9 cellular contexts compared by ENCODE assay signal in genomic region chr4:10114147-10114546, GRCh38. TPM values are rescaled to one million over a fixed set of nuclear protein-coding genes. Genes with fewer than 3 reads are reported as not detected.
A peak's percentile ranks its signal among the peaks of the same experiment; 100 is the strongest.
DNase-seq lines count a peak whose midpoint lies in the region; ATAC-seq and TF ChIP-seq lines count a peak whose summit lies in the region.
"Had no signal": no experiment of that assay in that cellular context is flagged by ENCODE, and none has a peak within 500 bp of the region (broad histone marks: within the 10 kb centered on the region; RNA-seq: fewer than 3 reads in every experiment).

No MANE protein-coding gene starts in this region.

- peaks cover 0 to 22% (median 2%) of the 10 kb centered on the region in 4 donors for H3K36me3 ChIP-seq in transverse colon

- TF ChIP-seq CTCF in mesothelial cell of epicardium (IDR thresholded peaks at IDR 0.05; ENCODE audit: unreplicated experiment) (no peak), transverse colon (IDR thresholded peaks at IDR 0.05) (no peak)

- no peaks in the 10 kb centered on the region for H3K27me3 Mint-ChIP-seq in activated naive CD4-positive, alpha-beta T cell treated with anti-CD3 and anti-CD28 coated beads, Interleukin-2, amount 50 U/mL, for 24 hours
- H3K27me3 Mint-ChIP-seq in activated naive CD8-positive, alpha-beta T cell, result no peaks in the 10 kb centered on the region
- no peaks in the 10 kb centered on the region for H3K27me3 Mint-ChIP-seq in mesothelial cell of epicardium (ENCODE audit: low read depth)

- no peak overlapping the region for H3K4me3 ChIP-seq in transverse colon

- peak overlapping the region; percentile 70 for H3K4me3 Mint-ChIP-seq in activated naive CD4-positive, alpha-beta T cell treated with anti-CD3 and anti-CD28 coated beads, Interleukin-2, amount 50 U/mL, for 24 hours
- peak overlapping the region; percentile 94 for H3K4me3 Mint-ChIP-seq in activated naive CD8-positive, alpha-beta T cell
- peak overlapping the region; percentile 36 for H3K4me3 Mint-ChIP-seq in mesothelial cell of epicardium

- peaks cover 91% of the 10 kb centered on the region for H3K4me1 Mint-ChIP-seq in activated naive CD4-positive, alpha-beta T cell treated with anti-CD3 and anti-CD28 coated beads, Interleukin-2, amount 50 U/mL, for 24 hours
- H3K4me1 Mint-ChIP-seq in activated naive CD8-positive, alpha-beta T cell (ENCODE audit: low read depth), result peaks cover 86% of the 10 kb centered on the region
- H3K4me1 Mint-ChIP-seq in mesothelial cell of epicardium, result peaks cover 43% of the 10 kb centered on the region

- in situ Hi-C loops in transverse colon (cut with MboI; ENCODE audit: low pct_ligation_motif_present in 1 of 4, low pct_unique_long_range_greater_than_20kb in 1 of 4, low sequenced_read_pairs in 3 of 4), result no loop called here

- no peak for ATAC-seq in activated CD4-positive, CD25-positive, alpha-beta regulatory T cell treated with anti-CD3 and anti-CD28 coated beads, Interleukin-2, amount 50 U/mL, for 24 hours
- ATAC-seq in HG03039 (IDR thresholded peaks at IDR 0.05; ENCODE audit: unreplicated experiment), result no peak

- TF ChIP-seq POLR2A in transverse colon (IDR thresholded peaks at IDR 0.05), result no peak

- whole genome bisulfite sequencing in transverse colon (ENCODE audit: low coverage in 1 of 2), 2 donors, result 73 to 83% methylated on average over 2 to 4 of the region's 4 CpGs

- no peak for DNase-seq in activated naive CD4-positive, alpha-beta T cell treated with anti-CD3 and anti-CD28 coated beads, Interleukin-2, amount 50 U/mL, for 16 hours
- DNase-seq in mesothelial cell of epicardium (ENCODE audit: low spot score in 2 of 2, unreplicated experiment in 2 of 2) (no peak), transverse colon (no peak), nucleus accumbens (lab: John Stamatoyannopoulos, UW) (no peak)
- DNase-seq: C1 segment of cervical spinal cord had no signal

- peak overlapping the region in 3 of 4 donors; percentile 96 to 99 (median 98) for H3K27ac ChIP-seq in transverse colon

- intact Hi-C loops in transverse colon (cut with DNase I; ENCODE audit: low total_unique reads), result no loop called here

- no peaks in the 10 kb centered on the region for H3K27me3 ChIP-seq in transverse colon

- peak overlapping the region; percentile 87 for H3K27ac Mint-ChIP-seq in activated naive CD4-positive, alpha-beta T cell treated with anti-CD3 and anti-CD28 coated beads, Interleukin-2, amount 50 U/mL, for 24 hours
- H3K27ac Mint-ChIP-seq in activated naive CD8-positive, alpha-beta T cell, result peak overlapping the region; percentile 87
- H3K27ac Mint-ChIP-seq in mesothelial cell of epicardium, result no peak overlapping the region

- peaks cover 56 to 85% (median 68%) of the 10 kb centered on the region in 4 donors for H3K4me1 ChIP-seq in transverse colon

- no peaks in the 10 kb centered on the region for H3K9me3 ChIP-seq in transverse colon

- no peak for TF ChIP-seq EP300 in transverse colon (IDR thresholded peaks at IDR 0.05; ENCODE audit: low read depth)

- no peaks in the 10 kb centered on the region for H3K9me3 Mint-ChIP-seq in activated naive CD4-positive, alpha-beta T cell treated with anti-CD3 and anti-CD28 coated beads, Interleukin-2, amount 50 U/mL, for 24 hours
- no peaks in the 10 kb centered on the region for H3K9me3 Mint-ChIP-seq in activated naive CD8-positive, alpha-beta T cell (ENCODE audit: low read depth)
- no peaks in the 10 kb centered on the region for H3K9me3 Mint-ChIP-seq in mesothelial cell of epicardium

- H3K36me3 Mint-ChIP-seq in activated naive CD4-positive, alpha-beta T cell treated with anti-CD3 and anti-CD28 coated beads, Interleukin-2, amount 50 U/mL, for 24 hours, result peaks cover 19% of the 10 kb centered on the region
- peaks cover 16% of the 10 kb centered on the region for H3K36me3 Mint-ChIP-seq in activated naive CD8-positive, alpha-beta T cell
- peaks cover 21% of the 10 kb centered on the region for H3K36me3 Mint-ChIP-seq in mesothelial cell of epicardium

RNA-seq across cellular contexts. Expression of gene WDR1, which starts 2.5 kb away (rescaled TPM):
- total RNA-seq in mesothelial cell of epicardium (227 to 229 TPM (median 227 TPM) in 3 replicates), transverse colon (100 to 1,000 TPM; 196 to 268 (median 246) TPM)

Comparison
In these comparisons a context has a peak if more than half of its experiments do, and no peak if none do; other contexts are left out.
1. H3K4me3 Mint-ChIP-seq: peak in every context shown above with its lines; median percentile 94 in activated naive CD8-positive, alpha-beta T cell; 70 in activated naive CD4-positive, alpha-beta T cell treated with anti-CD3 and anti-CD28 coated beads, Interleukin-2, amount 50 U/mL, for 24 hours; 36 in mesothelial cell of epicardium.